In the genomic region with DNA sequence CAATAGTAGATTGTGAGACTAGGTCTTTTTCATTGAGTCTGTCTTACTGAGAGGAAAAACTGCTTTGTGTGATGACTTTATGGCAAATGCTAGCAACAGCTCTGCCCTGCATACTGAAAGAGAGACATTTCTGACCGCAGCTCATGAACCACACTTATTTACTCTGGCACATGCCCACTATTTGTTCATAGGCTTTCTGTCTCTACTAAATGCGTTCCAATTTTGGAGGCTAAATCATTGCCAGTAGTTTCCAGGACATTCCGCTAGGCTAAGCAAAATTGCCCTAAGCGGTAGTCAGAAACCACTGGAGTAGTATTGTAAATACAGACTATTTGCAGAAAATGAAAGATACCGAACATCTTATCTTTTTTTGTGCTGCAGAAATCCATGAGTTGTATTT, we compare ENCODE assay signal across 16 cellular contexts. TPM values are rescaled to one million over a fixed set of nuclear protein-coding genes. Genes with fewer than 3 reads are reported as not detected.
DNase-seq lines count a peak whose midpoint lies in the region; ATAC-seq, FAIRE-seq and TF ChIP-seq lines count a peak whose summit lies in the region.
"Had no signal": no experiment of that assay in that cellular context is flagged by ENCODE, and none has a peak within 500 bp of the region (broad histone marks: within the 10 kb centered on the region; RNA-seq: fewer than 3 reads in every experiment).

No MANE protein-coding gene starts in this region.

- H3K36me3 ChIP-seq in bronchial epithelial cell (ENCODE audit: control insufficient read depth, insufficient read depth, low read length), result no peaks in the 10 kb centered on the region
- H3K36me3 ChIP-seq: heart right ventricle, right atrium auricular region had no signal

- H3K27ac Mint-ChIP-seq in activated T-cell treated with anti-CD3 and anti-CD28 coated beads, Interleukin-2, amount 50 U/mL, for 24 hours, result no peak overlapping the region
- H3K27ac Mint-ChIP-seq: activated CD4-positive, alpha-beta memory T cell treated with anti-CD3 and anti-CD28 coated beads for 36 hours; activated naive CD4-positive, alpha-beta T cell treated with anti-CD3 and anti-CD28 coated beads, Interleukin-2, amount 10 ng/mL, durations not matched to agents 7 days and 5 days had no signal

- DNase-seq in DMS153 treated with DMSO at 0.1 percent for 48 hours (lab: John Stamatoyannopoulos, UW; ENCODE audit: unreplicated experiment) (peak; percentile 29), NCI-H2107 treated with DMSO at 0.1 percent for 48 hours (lab: John Stamatoyannopoulos, UW; ENCODE audit: unreplicated experiment) (peak; percentile 41), bronchial epithelial cell (ENCODE audit: low read depth) (peak; percentile 73), midbrain (lab: John Stamatoyannopoulos, UW) (peak; percentile 3), NCI-H1930 (lab: John Stamatoyannopoulos, UW) (no peak)
- no peak for DNase-seq in activated T-cell treated with anti-CD3 and anti-CD28 coated beads, Interleukin-2, amount 50 U/mL, for 24 hours
- DNase-seq: activated CD4-positive, alpha-beta memory T cell treated with anti-CD3 and anti-CD28 coated beads for 36 hours; activated naive CD4-positive, alpha-beta T cell treated with anti-CD3 and anti-CD28 coated beads, Interleukin-2, amount 10 ng/mL, durations not matched to agents 7 days and 5 days; dorsolateral prefrontal cortex; heart right ventricle; NCI-H524; SW 1271; trophoblast cell had no signal

- H3K4me1 Mint-ChIP-seq in activated T-cell treated with anti-CD3 and anti-CD28 coated beads, Interleukin-2, amount 50 U/mL, for 24 hours (ENCODE audit: low read depth), result no peaks in the 10 kb centered on the region
- H3K4me1 Mint-ChIP-seq: activated naive CD4-positive, alpha-beta T cell treated with anti-CD3 and anti-CD28 coated beads, Interleukin-2, amount 10 ng/mL, durations not matched to agents 7 days and 5 days had no signal

- peaks cover 6% of the 10 kb centered on the region for H3K27me3 ChIP-seq in bronchial epithelial cell (ENCODE audit: control insufficient read depth, insufficient read depth, low read length)
- H3K27me3 ChIP-seq: right atrium auricular region had no signal

- no peaks in the 10 kb centered on the region for H3K36me3 Mint-ChIP-seq in activated T-cell treated with anti-CD3 and anti-CD28 coated beads, Interleukin-2, amount 50 U/mL, for 24 hours (ENCODE audit: low read depth)
- H3K36me3 Mint-ChIP-seq: activated CD4-positive, alpha-beta memory T cell treated with anti-CD3 and anti-CD28 coated beads for 36 hours; activated naive CD4-positive, alpha-beta T cell treated with anti-CD3 and anti-CD28 coated beads, Interleukin-2, amount 10 ng/mL, durations not matched to agents 7 days and 5 days had no signal

- peak; percentile 7 for TF ChIP-seq CTCF in bronchial epithelial cell (IDR thresholded peaks at IDR 0.05; ENCODE audit: insufficient read depth, low read length, severe bottlenecking)

- H3K4me3 Mint-ChIP-seq in activated T-cell treated with anti-CD3 and anti-CD28 coated beads, Interleukin-2, amount 50 U/mL, for 24 hours, result no peak overlapping the region
- H3K4me3 Mint-ChIP-seq: activated CD4-positive, alpha-beta memory T cell treated with anti-CD3 and anti-CD28 coated beads for 36 hours; activated naive CD4-positive, alpha-beta T cell treated with anti-CD3 and anti-CD28 coated beads, Interleukin-2, amount 10 ng/mL, durations not matched to agents 7 days and 5 days had no signal

- H3K4me3 ChIP-seq in bronchial epithelial cell (ENCODE audit: low read depth, low read length), result no peak overlapping the region
- H3K4me3 ChIP-seq: dorsolateral prefrontal cortex, heart right ventricle, right atrium auricular region had no signal

- H3K9me3 Mint-ChIP-seq in activated T-cell treated with anti-CD3 and anti-CD28 coated beads, Interleukin-2, amount 50 U/mL, for 24 hours, result no peaks in the 10 kb centered on the region
- H3K9me3 Mint-ChIP-seq: activated CD4-positive, alpha-beta memory T cell treated with anti-CD3 and anti-CD28 coated beads for 36 hours; activated naive CD4-positive, alpha-beta T cell treated with anti-CD3 and anti-CD28 coated beads, Interleukin-2, amount 10 ng/mL, durations not matched to agents 7 days and 5 days had no signal

- FAIRE-seq in bronchial epithelial cell (lab: Jason Lieb, UNC), result no peak

- ATAC-seq in HG02973 (IDR thresholded peaks at IDR 0.05; ENCODE audit: unreplicated experiment) (no peak), GM18907 (IDR thresholded peaks at IDR 0.05; ENCODE audit: unreplicated experiment) (no peak)
- ATAC-seq: heart right ventricle had no signal

- peaks cover 34% of the 10 kb centered on the region for H3K27me3 Mint-ChIP-seq in activated T-cell treated with anti-CD3 and anti-CD28 coated beads, Interleukin-2, amount 50 U/mL, for 24 hours
- H3K27me3 Mint-ChIP-seq: activated naive CD4-positive, alpha-beta T cell treated with anti-CD3 and anti-CD28 coated beads, Interleukin-2, amount 10 ng/mL, durations not matched to agents 7 days and 5 days had no signal

RNA-seq across cellular contexts. Expression of gene DLX6, which starts 55.6 kb away (rescaled TPM):
- not detected in 2 replicates for total RNA-seq in bronchial epithelial cell
- total RNA-seq: activated CD4-positive, alpha-beta memory T cell treated with anti-CD3 and anti-CD28 coated beads for 36 hours; heart right ventricle; right atrium auricular region had no signal

Comparison
In these comparisons a context has a peak if more than half of its experiments do, and no peak if none do; other contexts are left out.
1. DNase-seq: peak in DMS153 treated with DMSO at 0.1 percent for 48 hours (single experiment), NCI-H2107 treated with DMSO at 0.1 percent for 48 hours (single experiment), bronchial epithelial cell (single experiment) and midbrain (single experiment); none in NCI-H1930 (0 of 2) and activated T-cell treated with anti-CD3 and anti-CD28 coated beads, Interleukin-2, amount 50 U/mL, for 24 hours (single experiment).